In genomic region chr13:18235172-18235571, GRCh38 we compare ENCODE assay signal across 7 cellular contexts.
"Had no signal": no experiment of that assay in that cellular context is flagged by ENCODE, and none has a peak within 500 bp of the region (broad histone marks: within the 10 kb centered on the region; RNA-seq: fewer than 3 reads in every experiment).

No MANE protein-coding gene starts in this region.

- H3K27ac ChIP-seq: GM23248, HL-60 had no signal

- H2AFZ ChIP-seq: GM23248 had no signal

- H3K27me3 Mint-ChIP-seq: IgD-negative memory B cell had no signal

- H3K4me1 Mint-ChIP-seq: H9, IgD-negative memory B cell had no signal

- H3K36me3 Mint-ChIP-seq: IgD-negative memory B cell had no signal

- DNase-seq: GM23248, GOT3, H9, HCEC 1CT had no signal

- H3K4me3 ChIP-seq: GM23248 had no signal

- ATAC-seq: HepG2 had no signal

- H3K27ac Mint-ChIP-seq: H9, IgD-negative memory B cell had no signal

- H3K9ac ChIP-seq: GM23248 had no signal

- H3K4me3 Mint-ChIP-seq: H9, IgD-negative memory B cell had no signal
